Comparison of ENCODE assay signal across 1 cellular context in the genomic region with DNA sequence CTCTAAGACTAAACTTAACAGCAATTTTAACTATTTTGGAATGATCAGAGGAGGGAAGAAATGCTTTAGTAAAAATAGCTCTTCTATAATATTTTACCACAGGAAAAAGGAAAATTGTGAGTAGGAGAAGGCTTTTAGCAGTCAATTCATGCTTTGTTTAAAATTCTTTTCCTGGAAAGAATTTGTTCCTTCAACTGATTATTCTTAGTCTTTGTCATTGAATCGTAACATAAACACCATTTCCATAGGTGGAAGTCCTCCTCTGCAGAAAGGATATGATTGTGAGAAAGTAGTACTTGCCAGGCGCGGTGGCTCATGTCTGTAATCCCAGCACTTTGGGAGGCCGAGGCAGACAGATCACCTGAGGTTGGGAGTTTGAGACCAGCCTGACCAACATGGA.
TF ChIP-seq lines count a peak whose summit lies in the region.

No MANE protein-coding gene starts in this region.

TF ChIP-seq in HEK293, 187 proteins besides CTCF, POLR2A, EP300 and RAD21 (continued from another document):
- TF ChIP-seq, protein P1, sequence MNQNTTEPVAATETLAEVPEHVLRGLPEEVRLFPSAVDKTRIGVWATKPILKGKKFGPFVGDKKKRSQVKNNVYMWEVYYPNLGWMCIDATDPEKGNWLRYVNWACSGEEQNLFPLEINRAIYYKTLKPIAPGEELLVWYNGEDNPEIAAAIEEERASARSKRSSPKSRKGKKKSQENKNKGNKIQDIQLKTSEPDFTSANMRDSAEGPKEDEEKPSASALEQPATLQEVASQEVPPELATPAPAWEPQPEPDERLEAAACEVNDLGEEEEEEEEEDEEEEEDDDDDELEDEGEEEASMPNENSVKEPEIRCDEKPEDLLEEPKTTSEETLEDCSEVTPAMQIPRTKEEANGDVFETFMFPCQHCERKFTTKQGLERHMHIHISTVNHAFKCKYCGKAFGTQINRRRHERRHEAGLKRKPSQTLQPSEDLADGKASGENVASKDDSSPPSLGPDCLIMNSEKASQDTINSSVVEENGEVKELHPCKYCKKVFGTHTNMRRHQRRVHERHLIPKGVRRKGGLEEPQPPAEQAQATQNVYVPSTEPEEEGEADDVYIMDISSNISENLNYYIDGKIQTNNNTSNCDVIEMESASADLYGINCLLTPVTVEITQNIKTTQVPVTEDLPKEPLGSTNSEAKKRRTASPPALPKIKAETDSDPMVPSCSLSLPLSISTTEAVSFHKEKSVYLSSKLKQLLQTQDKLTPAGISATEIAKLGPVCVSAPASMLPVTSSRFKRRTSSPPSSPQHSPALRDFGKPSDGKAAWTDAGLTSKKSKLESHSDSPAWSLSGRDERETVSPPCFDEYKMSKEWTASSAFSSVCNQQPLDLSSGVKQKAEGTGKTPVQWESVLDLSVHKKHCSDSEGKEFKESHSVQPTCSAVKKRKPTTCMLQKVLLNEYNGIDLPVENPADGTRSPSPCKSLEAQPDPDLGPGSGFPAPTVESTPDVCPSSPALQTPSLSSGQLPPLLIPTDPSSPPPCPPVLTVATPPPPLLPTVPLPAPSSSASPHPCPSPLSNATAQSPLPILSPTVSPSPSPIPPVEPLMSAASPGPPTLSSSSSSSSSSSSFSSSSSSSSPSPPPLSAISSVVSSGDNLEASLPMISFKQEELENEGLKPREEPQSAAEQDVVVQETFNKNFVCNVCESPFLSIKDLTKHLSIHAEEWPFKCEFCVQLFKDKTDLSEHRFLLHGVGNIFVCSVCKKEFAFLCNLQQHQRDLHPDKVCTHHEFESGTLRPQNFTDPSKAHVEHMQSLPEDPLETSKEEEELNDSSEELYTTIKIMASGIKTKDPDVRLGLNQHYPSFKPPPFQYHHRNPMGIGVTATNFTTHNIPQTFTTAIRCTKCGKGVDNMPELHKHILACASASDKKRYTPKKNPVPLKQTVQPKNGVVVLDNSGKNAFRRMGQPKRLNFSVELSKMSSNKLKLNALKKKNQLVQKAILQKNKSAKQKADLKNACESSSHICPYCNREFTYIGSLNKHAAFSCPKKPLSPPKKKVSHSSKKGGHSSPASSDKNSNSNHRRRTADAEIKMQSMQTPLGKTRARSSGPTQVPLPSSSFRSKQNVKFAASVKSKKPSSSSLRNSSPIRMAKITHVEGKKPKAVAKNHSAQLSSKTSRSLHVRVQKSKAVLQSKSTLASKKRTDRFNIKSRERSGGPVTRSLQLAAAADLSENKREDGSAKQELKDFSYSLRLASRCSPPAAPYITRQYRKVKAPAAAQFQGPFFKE (tag by site-specific recombination; IDR thresholded peaks at IDR 0.05; ENCODE audit: borderline replicate concordance), result no peak
- TF ChIP-seq, protein P2, sequence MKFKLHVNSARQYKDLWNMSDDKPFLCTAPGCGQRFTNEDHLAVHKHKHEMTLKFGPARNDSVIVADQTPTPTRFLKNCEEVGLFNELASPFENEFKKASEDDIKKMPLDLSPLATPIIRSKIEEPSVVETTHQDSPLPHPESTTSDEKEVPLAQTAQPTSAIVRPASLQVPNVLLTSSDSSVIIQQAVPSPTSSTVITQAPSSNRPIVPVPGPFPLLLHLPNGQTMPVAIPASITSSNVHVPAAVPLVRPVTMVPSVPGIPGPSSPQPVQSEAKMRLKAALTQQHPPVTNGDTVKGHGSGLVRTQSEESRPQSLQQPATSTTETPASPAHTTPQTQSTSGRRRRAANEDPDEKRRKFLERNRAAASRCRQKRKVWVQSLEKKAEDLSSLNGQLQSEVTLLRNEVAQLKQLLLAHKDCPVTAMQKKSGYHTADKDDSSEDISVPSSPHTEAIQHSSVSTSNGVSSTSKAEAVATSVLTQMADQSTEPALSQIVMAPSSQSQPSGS (tag by site-specific recombination; IDR thresholded peaks at IDR 0.05; ENCODE audit: low read depth), result no peak
- no peak for TF ChIP-seq ZNF214 (tag by site-specific recombination; IDR thresholded peaks at IDR 0.05; ENCODE audit: borderline replicate concordance)
- no peak for TF ChIP-seq ZNF394 (tag by site-specific recombination; IDR thresholded peaks at IDR 0.05; ENCODE audit: borderline replicate concordance)
